Comparison of ENCODE assay signal across 18 cellular contexts in the genomic region with DNA sequence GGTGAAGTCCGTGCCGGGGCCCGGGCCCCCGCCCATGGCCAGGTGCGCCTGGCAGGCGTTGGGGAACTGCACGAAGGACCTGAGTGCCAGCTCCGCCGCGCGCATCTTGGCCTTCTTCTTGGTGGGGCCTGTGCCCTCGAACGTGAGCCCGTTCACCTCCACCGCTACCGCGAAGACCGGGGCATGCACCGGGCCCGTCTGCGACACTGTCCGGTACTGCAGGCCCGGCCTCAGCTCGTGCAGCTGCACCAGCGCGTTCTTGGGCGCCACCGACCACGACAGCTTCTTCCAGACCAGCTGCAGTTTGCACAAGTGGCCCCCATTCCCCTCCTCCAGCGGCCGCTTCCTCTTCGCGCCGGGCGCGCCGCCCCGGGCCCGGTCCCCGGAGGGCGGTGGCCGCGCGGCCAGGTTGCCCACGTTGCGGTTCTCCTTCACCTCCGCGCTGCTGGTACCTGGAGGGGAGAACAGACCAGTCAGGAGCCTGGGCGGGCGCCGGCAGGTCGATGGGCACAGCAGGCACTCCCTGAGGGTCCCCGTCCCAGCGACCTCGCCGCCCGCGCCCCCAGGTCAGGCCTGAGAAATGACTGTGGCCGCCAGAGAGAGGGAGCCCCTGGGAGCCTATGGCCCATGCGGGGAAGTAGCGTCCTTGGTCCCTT.
"Had no signal": no experiment of that assay in that cellular context is flagged by ENCODE, and none has a peak within 500 bp of the region (broad histone marks: within the 10 kb centered on the region; RNA-seq: fewer than 3 reads in every experiment).

No MANE protein-coding gene starts in this region.

- H3K36me3 ChIP-seq: gastroesophageal sphincter, heart right ventricle, sigmoid colon, stomach, thoracic aorta had no signal

- H3K27me3 ChIP-seq: body of pancreas had no signal

- H3K4me3 ChIP-seq: body of pancreas, gastroesophageal sphincter, heart right ventricle, sigmoid colon, stomach, thoracic aorta had no signal

- H3K4me1 ChIP-seq: body of pancreas, heart right ventricle, sigmoid colon, stomach had no signal

- DNase-seq: activated CD4-positive, alpha-beta T cell treated with anti-CD3 and anti-CD28 coated beads, Interleukin-2, amount 50 U/mL, for 1 hour; activated gamma-delta T cell treated with Interleukin-2 at 50 U/mL for 16 hours; activated naive CD8-positive, alpha-beta T cell treated with anti-CD3 and anti-CD28 coated beads for 36 hours; activated T-cell treated with anti-CD3 and anti-CD28 coated beads, Interleukin-2, amount 50 U/mL, for 72 hours; amygdala; body of pancreas; heart right ventricle; nephron progenitor cell; SHP77; sigmoid colon; stimulated activated CD4-positive, alpha-beta T cell treated with anti-CD3 and anti-CD28 coated beads, Interleukin-1b, Interleukin-23, amount 100 ng/mL, for 48 hours; stomach; T-helper 1 cell; T1000 had no signal

- H3K27ac Mint-ChIP-seq: activated naive CD8-positive, alpha-beta T cell treated with anti-CD3 and anti-CD28 coated beads for 36 hours; activated T-cell treated with anti-CD3 and anti-CD28 coated beads, Interleukin-2, amount 50 U/mL, for 72 hours; mesothelial cell of epicardium; nephron progenitor cell had no signal

- H3K9me3 Mint-ChIP-seq: activated naive CD8-positive, alpha-beta T cell treated with anti-CD3 and anti-CD28 coated beads for 36 hours; activated T-cell treated with anti-CD3 and anti-CD28 coated beads, Interleukin-2, amount 50 U/mL, for 72 hours; central memory CD8-positive, alpha-beta T cell; mesothelial cell of epicardium; nephron progenitor cell had no signal

- H3K4me3 Mint-ChIP-seq: activated naive CD8-positive, alpha-beta T cell treated with anti-CD3 and anti-CD28 coated beads for 36 hours; activated T-cell treated with anti-CD3 and anti-CD28 coated beads, Interleukin-2, amount 50 U/mL, for 72 hours; central memory CD8-positive, alpha-beta T cell; mesothelial cell of epicardium; nephron progenitor cell had no signal

- H3K9me3 ChIP-seq: body of pancreas, gastroesophageal sphincter, heart right ventricle, sigmoid colon, thoracic aorta had no signal

- H3K27ac ChIP-seq: body of pancreas, gastroesophageal sphincter, heart right ventricle, sigmoid colon, stomach, thoracic aorta had no signal

- H3K36me3 Mint-ChIP-seq: activated naive CD8-positive, alpha-beta T cell treated with anti-CD3 and anti-CD28 coated beads for 36 hours; mesothelial cell of epicardium had no signal
